In the genomic region with DNA sequence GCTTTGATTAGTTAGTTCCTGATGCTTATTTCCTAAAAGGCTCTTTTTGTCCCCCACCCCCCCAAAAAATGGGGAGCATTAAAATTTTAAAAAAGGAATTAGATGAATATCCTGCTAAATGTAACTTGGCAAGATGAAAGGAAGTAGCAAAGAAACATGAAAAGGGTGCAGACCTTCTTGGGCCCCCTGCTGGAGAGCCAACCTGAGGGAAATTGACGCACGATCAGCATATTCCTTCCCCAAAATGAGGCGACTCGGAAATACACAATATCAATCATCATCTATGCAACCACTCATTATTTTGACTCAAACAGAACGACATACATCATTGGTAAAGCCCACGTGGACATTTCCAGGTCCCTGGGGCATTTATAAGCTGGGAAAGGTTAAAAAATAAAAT, we compare ENCODE assay signal across 12 cellular contexts. TPM values are rescaled to one million over a fixed set of nuclear protein-coding genes. Genes with fewer than 3 reads are reported as not detected.
A peak's percentile ranks its signal among the peaks of the same experiment; 100 is the strongest.
DNase-seq lines count a peak whose midpoint lies in the region; ATAC-seq and TF ChIP-seq lines count a peak whose summit lies in the region.
"Had no signal": no experiment of that assay in that cellular context is flagged by ENCODE, and none has a peak within 500 bp of the region (broad histone marks: within the 10 kb centered on the region; RNA-seq: fewer than 3 reads in every experiment).

No MANE protein-coding gene starts in this region.

- H3K4me1 ChIP-seq in heart left ventricle = peaks cover 0 to 6% (median 0%) of the 10 kb centered on the region in 12 donors
- H3K4me1 ChIP-seq in thyroid gland = peaks cover 13 to 18% of the 10 kb centered on the region in 2 donors
- H3K4me1 ChIP-seq: gastrocnemius medialis had no signal

- H3K36me3 ChIP-seq in heart left ventricle (no peaks in the 10 kb centered on the region), thyroid gland (no peaks in the 10 kb centered on the region)
- H3K36me3 ChIP-seq: gastrocnemius medialis had no signal

- ATAC-seq in heart left ventricle (no peak), Right ventricle myocardium inferior (no peak), HG02763 (IDR thresholded peaks at IDR 0.05; ENCODE audit: unreplicated experiment) (no peak)
- ATAC-seq: gastrocnemius medialis, mucosa of descending colon had no signal

- no peak for DNase-seq in heart left ventricle
- no peak for DNase-seq in Right ventricle myocardium inferior (ENCODE audit: missing footprints)
- DNase-seq in OCI-M1 (lab: John Stamatoyannopoulos, UW) = peak; percentile 9
- no peak for DNase-seq in epithelial cell of proximal tubule (ENCODE audit: low read depth)
- no peak for DNase-seq in thyroid gland
- DNase-seq in DMS114 treated with DMSO at 0.1 percent for 48 hours (lab: John Stamatoyannopoulos, UW; ENCODE audit: unreplicated experiment) = no peak
- no peak for DNase-seq in midbrain (lab: John Stamatoyannopoulos, UW)
- DNase-seq: gastrocnemius medialis; NCI-H1694 treated with DMSO at 0.1 percent for 48 hours; stimulated activated naive CD4-positive, alpha-beta T cell had no signal

- intact Hi-C loops in heart left ventricle (cut with DNase I) (no loop called here), Right ventricle myocardium inferior (cut with DNase I) (no loop called here), thyroid gland (cut with DNase I) (no loop called here)

- H3K4me3 ChIP-seq in heart left ventricle (no peak overlapping the region), epithelial cell of proximal tubule (ENCODE audit: low read depth, low read length) (no peak overlapping the region), thyroid gland (replicated peaks in 1 of 3) (no peak overlapping the region)
- H3K4me3 ChIP-seq: gastrocnemius medialis, mucosa of descending colon had no signal

- TF ChIP-seq CTCF in heart left ventricle (IDR thresholded peaks at IDR 0.05) (peak in 7 of 12 donors; percentile 13 to 38 (median 27)), epithelial cell of proximal tubule (conservative IDR thresholded peaks at IDR 0.05; ENCODE audit: low read depth, low read length) (peak; percentile 44), thyroid gland (IDR thresholded peaks at IDR 0.05) (no peak)

- WGBS in heart left ventricle, 4 donors = 25 to 41% (median 35%) methylated on average over 6 of the region's 6 CpGs
- 33 to 51% methylated on average over 6 of the region's 6 CpGs for WGBS in thyroid gland, 2 donors

- peaks cover 0 to 24% (median 0%) of the 10 kb centered on the region in 9 donors for H3K27me3 ChIP-seq in heart left ventricle
- H3K27me3 ChIP-seq in thyroid gland = no peaks in the 10 kb centered on the region

- H3K9me3 ChIP-seq in heart left ventricle (peaks cover 0 to 2% (median 0%) of the 10 kb centered on the region in 12 donors), thyroid gland (no peaks in the 10 kb centered on the region)
- H3K9me3 ChIP-seq: gastrocnemius medialis, mucosa of descending colon had no signal

- no peak for TF ChIP-seq POLR2A in heart left ventricle (IDR thresholded peaks at IDR 0.05)
- no peak for TF ChIP-seq POLR2A in thyroid gland (IDR thresholded peaks at IDR 0.05)

- no peak overlapping the region for H3K27ac ChIP-seq in heart left ventricle
- H3K27ac ChIP-seq in thyroid gland = peak overlapping the region in 2 of 3 donors; percentile 26 to 65
- H3K27ac ChIP-seq: gastrocnemius medialis had no signal

RNA-seq across cellular contexts. Expression of a gene that starts 59.7 kb away (rescaled TPM):
- total RNA-seq in heart left ventricle (1 to 10 TPM in 8 of 9 donors, under 1 TPM in 1; 0.56 to 4.6 (median 2.8) TPM), Right ventricle myocardium inferior (4.3 TPM), epithelial cell of proximal tubule (not detected in 2 replicates), thyroid gland (1 to 10 TPM in 1 of 4 donors, under 1 TPM in 3; 0.11 to 1.3 (median 0.53) TPM)
- under 1 TPM; 0.01 to 0.69 TPM for polyA plus RNA-seq in heart left ventricle

Comparison
In these comparisons a context has a peak if more than half of its experiments do, and no peak if none do; other contexts are left out.
1. H3K27ac ChIP-seq: peak in thyroid gland (2 of 3); none in heart left ventricle (0 of 12).
2. CTCF ChIP-seq: peak in heart left ventricle (7 of 12) and epithelial cell of proximal tubule (single experiment); none in thyroid gland (0 of 6).